ENCODE assay signal across 1 cellular context in genomic region chr13:77857810-77858209, GRCh38.
TF ChIP-seq lines count a peak whose summit lies in the region.

No MANE protein-coding gene starts in this region.

TF ChIP-seq in H1, 55 proteins besides CTCF, POLR2A, EP300 and RAD21:
- no peak for TF ChIP-seq BRCA1 (IDR thresholded peaks at IDR 0.05; ENCODE audit: low read depth, low read length)
- TF ChIP-seq TAF1 (IDR thresholded peaks at IDR 0.05; ENCODE audit: low read depth, low read length), result no peak
- no peak for TF ChIP-seq TCF12 (IDR thresholded peaks at IDR 0.05; ENCODE audit: low read depth, low read length)
- TF ChIP-seq HDAC2 (IDR thresholded peaks at IDR 0.05; ENCODE audit: borderline replicate concordance in 1 of 2, low read depth in 2 of 2, low read length in 2 of 2), result no peak
- TF ChIP-seq BCL11A (IDR thresholded peaks at IDR 0.05; ENCODE audit: low read depth in 2 of 2, low read length in 2 of 2), result no peak
- no peak for TF ChIP-seq SIN3A (conservative IDR thresholded peaks at IDR 0.05 in 1 of 2, IDR thresholded peaks at IDR 0.05 in 1 of 2; ENCODE audit: low read depth in 1 of 2, low read length in 2 of 2)
- TF ChIP-seq NANOG (IDR thresholded peaks at IDR 0.05; ENCODE audit: insufficient read depth, low read depth, low read length, poor library complexity, severe bottlenecking), result no peak
- TF ChIP-seq CREB1 (IDR thresholded peaks at IDR 0.05), result no peak
- no peak for TF ChIP-seq CBX5 (IDR thresholded peaks at IDR 0.05; ENCODE audit: low read depth, low read length)
- no peak for TF ChIP-seq GABPA (IDR thresholded peaks at IDR 0.05; ENCODE audit: borderline replicate concordance, insufficient read depth, low read length)
- no peak for TF ChIP-seq RFX5 (IDR thresholded peaks at IDR 0.05; ENCODE audit: borderline replicate concordance, low read depth, low read length)
- no peak for TF ChIP-seq PHF8 (conservative IDR thresholded peaks at IDR 0.05; ENCODE audit: low read depth, low read length)
- TF ChIP-seq HDAC6 (IDR thresholded peaks at IDR 0.05; ENCODE audit: low read depth, low read length), result no peak
- TF ChIP-seq KDM4A (IDR thresholded peaks at IDR 0.05; ENCODE audit: low read depth, low read length, severe bottlenecking), result no peak
